In the genomic region with DNA sequence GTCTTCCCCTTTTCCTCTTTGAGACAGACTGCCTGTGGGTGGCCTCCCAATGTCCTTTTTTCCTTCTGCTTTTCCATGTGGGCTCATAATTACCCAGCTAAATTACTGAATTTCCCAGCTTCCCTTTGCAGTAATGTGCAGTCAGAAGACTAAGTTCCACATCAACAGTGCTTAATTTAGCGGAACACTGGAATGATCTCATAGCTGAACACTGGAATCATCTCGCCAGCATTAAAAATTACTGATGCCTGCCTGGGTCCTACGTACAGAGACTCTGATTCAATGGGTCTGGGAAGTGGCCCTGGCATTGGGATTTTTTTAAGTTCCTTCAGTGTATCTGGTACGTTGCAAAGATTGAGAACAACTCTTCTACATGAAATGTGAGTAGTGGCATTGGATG, we compare ENCODE assay signal across 21 cellular contexts.
"Had no signal": no experiment of that assay in that cellular context is flagged by ENCODE, and none has a peak within 500 bp of the region (broad histone marks: within the 10 kb centered on the region; RNA-seq: fewer than 3 reads in every experiment).

No MANE protein-coding gene starts in this region.

- DNase-seq: activated CD4-positive, alpha-beta memory T cell treated with anti-CD3 and anti-CD28 coated beads, Interleukin-2, amount 10 ng/mL, durations not matched to agents 7 days and 5 days; activated effector memory CD4-positive, alpha-beta T cell treated with anti-CD3 and anti-CD28 coated beads, Interleukin-2, amount 50 U/mL, for 16 hours; activated T-cell treated with anti-CD3 and anti-CD28 coated beads, Interleukin-2, amount 50 U/mL, for 4 hours; dorsolateral prefrontal cortex; endodermal cell; erythroblast; gastrocnemius medialis; islet precursor cell; left ventricle myocardium superior; mesenchymal stem cell; natural killer cell; posterior cingulate gyrus; right cardiac atrium; small intestine; stimulated activated CD4-positive, alpha-beta T cell treated with anti-CD3 and anti-CD28 coated beads, Interleukin-4, amount 100 ng/mL, for 4 hours; stimulated activated CD8-positive, alpha-beta memory T cell treated with anti-CD3 and anti-CD28 coated beads, Interleukin-4, amount 100 ng/mL, for 48 hours; stimulated activated naive CD8-positive, alpha-beta T cell treated with anti-CD3 and anti-CD28 coated beads, Interleukin-15, Interleukin-2, amounts not matched to agents 100 U/mL and 50 U/mL, for 24 hours; T-helper 17 cell; transverse colon; WERI-Rb-1 had no signal

- H3K27ac ChIP-seq: gastrocnemius medialis, transverse colon, WERI-Rb-1 had no signal

- H3K36me3 ChIP-seq: gastrocnemius medialis, transverse colon, WERI-Rb-1 had no signal

- H3K9me3 ChIP-seq: gastrocnemius medialis, transverse colon had no signal

- H3K4me1 ChIP-seq: gastrocnemius medialis, transverse colon had no signal

- ATAC-seq: activated naive CD4-positive, alpha-beta T cell treated with anti-CD3 and anti-CD28 coated beads, Interleukin-2, amount 50 U/mL, for 72 hours; activated T-cell treated with anti-CD3 and anti-CD28 coated beads, Interleukin-2, amount 50 U/mL, for 4 hours; gastrocnemius medialis; left ventricle myocardium superior; natural killer cell; right cardiac atrium; stimulated activated naive CD8-positive, alpha-beta T cell treated with anti-CD3 and anti-CD28 coated beads, Interleukin-15, Interleukin-2, amounts not matched to agents 100 U/mL and 50 U/mL, for 24 hours; T-helper 17 cell had no signal

- H3K4me3 ChIP-seq: dorsolateral prefrontal cortex, gastrocnemius medialis, transverse colon had no signal

- H3K27me3 ChIP-seq: dorsolateral prefrontal cortex, gastrocnemius medialis, transverse colon had no signal
